In the genomic region with DNA sequence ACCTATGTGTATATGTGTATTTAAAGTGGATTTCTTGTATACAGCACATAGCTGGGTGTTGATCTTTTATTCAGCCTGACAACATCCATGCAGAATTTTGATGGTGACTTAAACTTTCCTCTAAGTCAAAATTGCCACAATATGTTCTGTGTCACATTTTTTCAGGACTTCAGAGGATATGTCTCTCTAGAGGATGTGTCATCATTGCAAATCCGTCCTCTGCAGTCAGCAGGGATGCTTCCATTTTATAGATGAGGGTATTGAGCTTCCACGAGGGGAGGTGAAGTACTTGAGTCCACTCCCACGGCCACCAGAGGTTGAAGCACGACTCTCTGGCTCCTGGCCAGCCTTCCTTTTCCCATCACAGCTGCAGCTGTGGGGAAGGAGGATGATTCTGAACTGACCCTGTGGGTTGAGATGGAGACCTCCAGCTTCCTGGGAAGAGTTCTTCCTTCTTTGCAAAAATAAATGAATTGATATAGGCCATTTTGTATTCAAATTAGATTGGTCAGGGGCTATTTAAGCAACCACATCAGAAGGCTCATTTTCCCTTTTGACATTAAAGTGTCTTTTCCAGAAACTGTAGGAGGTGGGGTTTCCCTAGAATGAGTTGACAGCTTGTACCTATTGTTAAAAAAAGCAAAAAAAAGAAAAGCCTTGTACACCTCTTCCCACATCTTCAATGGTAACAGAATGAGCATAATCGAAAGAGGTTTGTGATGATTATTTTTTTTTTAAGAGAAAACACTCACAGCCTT, we compare ENCODE assay signal across 16 cellular contexts. TPM values are rescaled to one million over a fixed set of nuclear protein-coding genes. Genes with fewer than 3 reads are reported as not detected.
A peak's percentile ranks its signal among the peaks of the same experiment; 100 is the strongest.
DNase-seq lines count a peak whose midpoint lies in the region; ATAC-seq and TF ChIP-seq lines count a peak whose summit lies in the region.
"Had no signal": no experiment of that assay in that cellular context is flagged by ENCODE, and none has a peak within 500 bp of the region (broad histone marks: within the 10 kb centered on the region; RNA-seq: fewer than 3 reads in every experiment).

No MANE protein-coding gene starts in this region.

- DNase-seq in activated CD4-positive, alpha-beta memory T cell treated with anti-CD3 and anti-CD28 coated beads for 36 hours, result peak; percentile 35
- no peak for DNase-seq in activated CD4-positive, alpha-beta memory T cell treated with anti-CD3 and anti-CD28 coated beads, Interleukin-2, amount 10 ng/mL, durations not matched to agents 7 days and 5 days
- DNase-seq in GM10266 (ENCODE audit: extremely low spot score) (peak; percentile 56), osteocyte (ENCODE audit: extremely low spot score, unreplicated experiment) (peak; percentile 63), kidney glomerular epithelial cell (lab: John Stamatoyannopoulos, UW) (no peak)
- DNase-seq: amniotic stem cell, C1 segment of cervical spinal cord, natural killer cell, NCI-H1694 treated with DMSO at 0.1 percent for 48 hours, NCI-H774, SHP77 treated with DMSO at 0.1 percent for 48 hours had no signal

- POLR2A ChIA-PET in activated CD4-positive, alpha-beta memory T cell treated with anti-CD3 and anti-CD28 coated beads for 36 hours (lab: Charles Lee), result interaction anchor here (0.7 to 0.8 kb wide), 3 partner anchors 20 to 335 kb away, joined by 3 to 4 read pairs (median 4); no protein-coding TSS in a partner anchor
- POLR2A ChIA-PET in activated CD4-positive, alpha-beta memory T cell treated with anti-CD3 and anti-CD28 coated beads, Interleukin-2, amount 10 ng/mL, durations not matched to agents 7 days and 5 days (lab: Charles Lee), result interaction anchor here (0.8 kb wide), 1 partner anchor 11 kb away, joined by 3 read pairs; no protein-coding TSS in a partner anchor

- peak; percentile 87 for ATAC-seq in activated T-helper 17 cell treated with anti-CD3 and anti-CD28 coated beads, Interleukin-2, amount 50 U/mL, for 72 hours (replicated peaks)
- ATAC-seq in HG03520 (IDR thresholded peaks at IDR 0.05; ENCODE audit: unreplicated experiment) (no peak), GM21447 (IDR thresholded peaks at IDR 0.05; ENCODE audit: unreplicated experiment) (no peak)
- ATAC-seq: gastroesophageal sphincter, natural killer cell had no signal

- CTCF ChIA-PET in activated CD4-positive, alpha-beta memory T cell treated with anti-CD3 and anti-CD28 coated beads for 36 hours (lab: Charles Lee), result interaction anchor here (0.6 to 0.8 kb wide), 4 partner anchors 60 to 404 kb away, joined by 3 read pairs; no protein-coding TSS in a partner anchor
- CTCF ChIA-PET in activated CD4-positive, alpha-beta memory T cell treated with anti-CD3 and anti-CD28 coated beads, Interleukin-2, amount 10 ng/mL, durations not matched to agents 7 days and 5 days (lab: Charles Lee), result no interaction called here

- H3K27ac Mint-ChIP-seq in activated CD4-positive, alpha-beta memory T cell treated with anti-CD3 and anti-CD28 coated beads for 36 hours, result peak overlapping the region; percentile 80
- no peak overlapping the region for H3K27ac Mint-ChIP-seq in activated CD4-positive, alpha-beta memory T cell treated with anti-CD3 and anti-CD28 coated beads, Interleukin-2, amount 10 ng/mL, durations not matched to agents 7 days and 5 days
- peak overlapping the region; percentile 83 for H3K27ac Mint-ChIP-seq in activated T-helper 17 cell treated with anti-CD3 and anti-CD28 coated beads, Interleukin-2, amount 50 U/mL, for 72 hours
- H3K27ac Mint-ChIP-seq in osteocyte (ENCODE audit: unreplicated experiment), result no peak overlapping the region
- H3K27ac Mint-ChIP-seq: natural killer cell had no signal

- peaks cover 30% of the 10 kb centered on the region for H3K4me1 Mint-ChIP-seq in activated CD4-positive, alpha-beta memory T cell treated with anti-CD3 and anti-CD28 coated beads for 36 hours (ENCODE audit: low read depth)
- peaks cover 10% of the 10 kb centered on the region for H3K4me1 Mint-ChIP-seq in activated CD4-positive, alpha-beta memory T cell treated with anti-CD3 and anti-CD28 coated beads, Interleukin-2, amount 10 ng/mL, durations not matched to agents 7 days and 5 days
- H3K4me1 Mint-ChIP-seq in activated T-helper 17 cell treated with anti-CD3 and anti-CD28 coated beads, Interleukin-2, amount 50 U/mL, for 72 hours, result peaks cover 12% of the 10 kb centered on the region
- no peaks in the 10 kb centered on the region for H3K4me1 Mint-ChIP-seq in osteocyte (ENCODE audit: unreplicated experiment)

- H3K9me3 Mint-ChIP-seq in activated CD4-positive, alpha-beta memory T cell treated with anti-CD3 and anti-CD28 coated beads for 36 hours, result no peaks in the 10 kb centered on the region
- no peaks in the 10 kb centered on the region for H3K9me3 Mint-ChIP-seq in activated CD4-positive, alpha-beta memory T cell treated with anti-CD3 and anti-CD28 coated beads, Interleukin-2, amount 10 ng/mL, durations not matched to agents 7 days and 5 days
- peaks cover 6% of the 10 kb centered on the region for H3K9me3 Mint-ChIP-seq in activated T-helper 17 cell treated with anti-CD3 and anti-CD28 coated beads, Interleukin-2, amount 50 U/mL, for 72 hours
- H3K9me3 Mint-ChIP-seq in osteocyte (ENCODE audit: unreplicated experiment), result no peaks in the 10 kb centered on the region
- H3K9me3 Mint-ChIP-seq: natural killer cell had no signal

- peaks cover 3% of the 10 kb centered on the region for H3K27me3 Mint-ChIP-seq in activated CD4-positive, alpha-beta memory T cell treated with anti-CD3 and anti-CD28 coated beads for 36 hours
- H3K27me3 Mint-ChIP-seq in activated CD4-positive, alpha-beta memory T cell treated with anti-CD3 and anti-CD28 coated beads, Interleukin-2, amount 10 ng/mL, durations not matched to agents 7 days and 5 days, result peaks cover 6% of the 10 kb centered on the region
- no peaks in the 10 kb centered on the region for H3K27me3 Mint-ChIP-seq in activated T-helper 17 cell treated with anti-CD3 and anti-CD28 coated beads, Interleukin-2, amount 50 U/mL, for 72 hours
- peaks cover 16% of the 10 kb centered on the region for H3K27me3 Mint-ChIP-seq in osteocyte (ENCODE audit: unreplicated experiment)

- intact Hi-C loops in activated CD4-positive, alpha-beta memory T cell treated with anti-CD3 and anti-CD28 coated beads for 36 hours (cut with micrococcal nuclease), result loop anchor here (1.0 to 5.0 kb wide), 5 partner anchors 81 to 404 kb away; a partner anchor contains a TSS

- TF ChIP-seq CTCF in GM10266 (IDR thresholded peaks at IDR 0.05; ENCODE audit: control insufficient read depth, insufficient read depth, low read depth, missing control alignments) (no peak), osteocyte (IDR thresholded peaks at IDR 0.05) (no peak)

- no peaks in the 10 kb centered on the region for H3K36me3 Mint-ChIP-seq in activated CD4-positive, alpha-beta memory T cell treated with anti-CD3 and anti-CD28 coated beads for 36 hours
- no peaks in the 10 kb centered on the region for H3K36me3 Mint-ChIP-seq in activated CD4-positive, alpha-beta memory T cell treated with anti-CD3 and anti-CD28 coated beads, Interleukin-2, amount 10 ng/mL, durations not matched to agents 7 days and 5 days (ENCODE audit: low read depth)
- H3K36me3 Mint-ChIP-seq in activated T-helper 17 cell treated with anti-CD3 and anti-CD28 coated beads, Interleukin-2, amount 50 U/mL, for 72 hours (ENCODE audit: low read depth), result no peaks in the 10 kb centered on the region
- H3K36me3 Mint-ChIP-seq in osteocyte (ENCODE audit: unreplicated experiment), result no peaks in the 10 kb centered on the region
- H3K36me3 Mint-ChIP-seq: natural killer cell had no signal

- H3K4me3 Mint-ChIP-seq in activated CD4-positive, alpha-beta memory T cell treated with anti-CD3 and anti-CD28 coated beads for 36 hours, result peak overlapping the region; percentile 35
- no peak overlapping the region for H3K4me3 Mint-ChIP-seq in activated CD4-positive, alpha-beta memory T cell treated with anti-CD3 and anti-CD28 coated beads, Interleukin-2, amount 10 ng/mL, durations not matched to agents 7 days and 5 days
- peak overlapping the region; percentile 43 for H3K4me3 Mint-ChIP-seq in activated T-helper 17 cell treated with anti-CD3 and anti-CD28 coated beads, Interleukin-2, amount 50 U/mL, for 72 hours
- H3K4me3 Mint-ChIP-seq in osteocyte (ENCODE audit: unreplicated experiment), result no peak overlapping the region
- H3K4me3 Mint-ChIP-seq: natural killer cell had no signal

RNA-seq across cellular contexts. Expression of a gene that starts 55.2 kb away (rescaled TPM):
- under 1 TPM in 1 of 2 experiments, not detected in 1; 0.14 TPM for total RNA-seq in activated CD4-positive, alpha-beta memory T cell treated with anti-CD3 and anti-CD28 coated beads for 36 hours
- total RNA-seq in activated CD4-positive, alpha-beta memory T cell treated with anti-CD3 and anti-CD28 coated beads, Interleukin-2, amount 10 ng/mL, durations not matched to agents 7 days and 5 days, result not detected
- under 1 TPM in 1 of 2 donors, not detected in 1; 0.82 TPM for total RNA-seq in activated T-helper 17 cell treated with anti-CD3 and anti-CD28 coated beads, Interleukin-2, amount 50 U/mL, for 72 hours
- total RNA-seq in osteocyte, result 1.6 and 1.8 TPM in 2 replicates
- total RNA-seq: esophagus muscularis mucosa, gastroesophageal sphincter had no signal

Comparison
In these comparisons a context has a peak if more than half of its experiments do, and no peak if none do; other contexts are left out.
1. DNase-seq: peak in activated CD4-positive, alpha-beta memory T cell treated with anti-CD3 and anti-CD28 coated beads for 36 hours (single experiment), GM10266 (single experiment) and osteocyte (single experiment); none in activated CD4-positive, alpha-beta memory T cell treated with anti-CD3 and anti-CD28 coated beads, Interleukin-2, amount 10 ng/mL, durations not matched to agents 7 days and 5 days (single experiment) and kidney glomerular epithelial cell (single experiment).
2. H3K27ac Mint-ChIP-seq: peak in activated CD4-positive, alpha-beta memory T cell treated with anti-CD3 and anti-CD28 coated beads for 36 hours (single experiment) and activated T-helper 17 cell treated with anti-CD3 and anti-CD28 coated beads, Interleukin-2, amount 50 U/mL, for 72 hours (single experiment); none in activated CD4-positive, alpha-beta memory T cell treated with anti-CD3 and anti-CD28 coated beads, Interleukin-2, amount 10 ng/mL, durations not matched to agents 7 days and 5 days (single experiment) and osteocyte (single experiment).
3. H3K4me3 Mint-ChIP-seq: peak in activated CD4-positive, alpha-beta memory T cell treated with anti-CD3 and anti-CD28 coated beads for 36 hours (single experiment) and activated T-helper 17 cell treated with anti-CD3 and anti-CD28 coated beads, Interleukin-2, amount 50 U/mL, for 72 hours (single experiment); none in activated CD4-positive, alpha-beta memory T cell treated with anti-CD3 and anti-CD28 coated beads, Interleukin-2, amount 10 ng/mL, durations not matched to agents 7 days and 5 days (single experiment) and osteocyte (single experiment).